1 cellular context compared by ENCODE assay signal in the genomic region with DNA sequence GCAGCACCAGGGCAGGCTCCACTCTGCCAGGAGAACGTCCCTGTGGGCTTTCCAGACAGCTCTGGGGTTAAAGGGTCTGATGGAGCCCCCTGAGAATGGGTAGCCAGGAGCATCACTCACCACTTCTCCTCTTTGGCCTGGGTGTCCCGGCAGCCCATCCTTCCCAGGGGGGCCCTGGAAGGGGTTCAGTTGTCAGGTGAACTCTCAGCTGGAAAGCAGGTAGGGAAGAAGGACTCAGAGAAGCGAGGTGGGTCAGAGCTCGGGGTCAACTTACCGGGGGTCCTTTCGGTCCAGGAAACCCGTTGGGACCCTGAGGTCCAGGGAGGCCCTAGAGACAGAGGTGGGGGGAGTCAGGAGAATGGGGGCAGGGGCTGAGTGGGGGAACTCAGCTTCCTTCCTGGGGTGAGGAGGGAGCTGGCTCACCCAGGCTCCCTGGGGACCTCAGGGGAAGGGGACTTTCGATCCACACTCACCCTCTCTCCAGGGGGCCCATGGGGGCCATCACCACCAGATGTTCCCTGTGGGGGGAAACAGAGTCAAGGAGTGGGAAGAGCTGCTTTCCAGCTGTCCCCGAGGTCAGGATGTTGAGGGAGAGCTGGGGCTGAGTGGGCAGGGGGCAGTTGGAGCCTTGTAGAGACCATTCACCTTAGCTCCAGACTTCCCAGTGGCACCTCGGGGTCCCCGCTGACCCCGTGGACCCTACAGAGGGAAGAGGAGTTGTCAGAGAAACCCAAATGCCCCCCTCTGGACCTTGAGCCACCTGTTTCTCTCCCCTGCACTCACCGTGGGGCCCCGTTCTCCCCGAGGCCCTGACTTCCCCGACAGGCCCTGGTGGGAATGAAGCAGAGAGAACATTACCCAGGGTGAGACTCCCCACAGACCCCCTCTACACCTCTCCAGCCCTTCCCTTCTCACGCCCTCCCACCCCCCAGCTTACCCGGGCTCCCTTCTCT.
TF ChIP-seq lines count a peak whose summit lies in the region.

No MANE protein-coding gene starts in this region.

TF ChIP-seq in HepG2, 621 proteins besides CTCF, POLR2A, EP300 and RAD21:
- no peak for TF ChIP-seq ZFP36L1 (CRISPR knock-in tag; IDR thresholded peaks at IDR 0.05)
- no peak for TF ChIP-seq IRF2 (CRISPR knock-in tag; IDR thresholded peaks at IDR 0.05)
- TF ChIP-seq HOXD1 (CRISPR knock-in tag; IDR thresholded peaks at IDR 0.05) = no peak
- no peak for TF ChIP-seq RBM39 (IDR thresholded peaks at IDR 0.05; ENCODE audit: low read depth, low read length, poor library complexity, severe bottlenecking)
- no peak for TF ChIP-seq HDAC1 (CRISPR knock-in tag; IDR thresholded peaks at IDR 0.05)
- no peak for TF ChIP-seq ZNF562 (CRISPR knock-in tag; IDR thresholded peaks at IDR 0.05; ENCODE audit: borderline replicate concordance)
- TF ChIP-seq HNF1A (IDR thresholded peaks at IDR 0.05; ENCODE audit: low read depth) = no peak
- TF ChIP-seq HNF1A (CRISPR knock-in tag; IDR thresholded peaks at IDR 0.05; ENCODE audit: borderline replicate concordance) = no peak
- peak; percentile 9; the same call in 1 of the 2 replicates for TF ChIP-seq HNF4G (IDR thresholded peaks at IDR 0.05; ENCODE audit: borderline replicate concordance, low read depth, low read length)
- TF ChIP-seq HNF4G (CRISPR knock-in tag; IDR thresholded peaks at IDR 0.05; ENCODE audit: borderline replicate concordance, low read depth) = no peak
